Comparison of ENCODE assay signal across 9 cellular contexts in genomic region chr11:74593463-74593862, GRCh38. TPM values are rescaled to one million over a fixed set of nuclear protein-coding genes. Genes with fewer than 3 reads are reported as not detected.
DNase-seq lines count a peak whose midpoint lies in the region; ATAC-seq and TF ChIP-seq lines count a peak whose summit lies in the region.
"Had no signal": no experiment of that assay in that cellular context is flagged by ENCODE, and none has a peak within 500 bp of the region (broad histone marks: within the 10 kb centered on the region; RNA-seq: fewer than 3 reads in every experiment).

No MANE protein-coding gene starts in this region.

- H3K36me3 ChIP-seq in Karpas-422 (ENCODE audit: insufficient read depth, low read length): peaks cover 33% of the 10 kb centered on the region
- H3K36me3 ChIP-seq in naive thymus-derived CD4-positive, alpha-beta T cell (ENCODE audit: control insufficient read depth in 2 of 3, insufficient read depth in 3 of 3, low read length in 3 of 3): peaks cover 0 to 9% (median 0%) of the 10 kb centered on the region in 3 experiments

- H3K4me3 ChIP-seq in AG10803 (ENCODE audit: low read length) (peak overlapping the region; percentile 96), Karpas-422 (ENCODE audit: low read length) (peak overlapping the region; percentile 100)
- H3K4me3 ChIP-seq in naive thymus-derived CD4-positive, alpha-beta T cell (ENCODE audit: low read length): peak overlapping the region; percentile 98

- peaks cover 3% of the 10 kb centered on the region for H3K27me3 Mint-ChIP-seq in dendritic cell treated with granulocyte-macrophage colony-stimulating factor and Interleukin-4, amounts not matched to agents 40 ng/mL and 50 ng/mL, for 4 days
- H3K27me3 Mint-ChIP-seq in naive thymus-derived CD4-positive, alpha-beta T cell: no peaks in the 10 kb centered on the region

- TF ChIP-seq CTCF in AG10803 (conservative IDR thresholded peaks at IDR 0.05; ENCODE audit: low read length): no peak

- peaks cover 24% of the 10 kb centered on the region for H3K4me1 Mint-ChIP-seq in dendritic cell treated with granulocyte-macrophage colony-stimulating factor and Interleukin-4, amounts not matched to agents 40 ng/mL and 50 ng/mL, for 4 days (ENCODE audit: low read depth)
- peaks cover 7 to 33% (median 27%) of the 10 kb centered on the region in 7 donors for H3K4me1 Mint-ChIP-seq in naive thymus-derived CD4-positive, alpha-beta T cell

- no peak overlapping the region for H2AFZ ChIP-seq in Karpas-422 (ENCODE audit: low read length)

- DNase-seq in AG10803 (ENCODE audit: low read depth): no peak
- DNase-seq in Karpas-422: no peak
- no peak for DNase-seq in naive thymus-derived CD4-positive, alpha-beta T cell
- DNase-seq in NAMALWA (ENCODE audit: low spot score): no peak
- DNase-seq in stimulated activated CD4-positive, alpha-beta T cell treated with anti-CD3 and anti-CD28 coated beads, Interleukin-12 subunit alpha, Interleukin-12 subunit beta, amount 100 ng/mL, for 4 hours: no peak
- no peak for DNase-seq in NCI-H345 treated with DMSO at 0.1 percent for 48 hours (lab: John Stamatoyannopoulos, UW; ENCODE audit: unreplicated experiment)
- DNase-seq in SKM-1 treated with dmso at 0.1 percent for 144 hours (lab: John Stamatoyannopoulos, UW; ENCODE audit: unreplicated experiment): no peak
- DNase-seq: KG1 had no signal

- peak overlapping the region; percentile 91 for H3K4me3 Mint-ChIP-seq in dendritic cell treated with granulocyte-macrophage colony-stimulating factor and Interleukin-4, amounts not matched to agents 40 ng/mL and 50 ng/mL, for 4 days
- peak overlapping the region; percentile 90 to 100 (median 92) for H3K4me3 Mint-ChIP-seq in naive thymus-derived CD4-positive, alpha-beta T cell

- CTCF ChIA-PET in naive thymus-derived CD4-positive, alpha-beta T cell (lab: Charles Lee): no interaction called here

- POLR2A ChIA-PET in naive thymus-derived CD4-positive, alpha-beta T cell (lab: Charles Lee): interaction anchor here (0.5 to 2.8 kb wide), 2 partner anchors 15 to 100 kb away, joined by 4 to 32 read pairs; partner anchors contain the start of gene LIPT2

- H3K27ac ChIP-seq in Karpas-422 (ENCODE audit: low read length): peak overlapping the region; percentile 65; the same call in 1 of the 2 replicates
- peak overlapping the region; percentile 96 for H3K27ac ChIP-seq in naive thymus-derived CD4-positive, alpha-beta T cell (ENCODE audit: low read depth, low read length)

- H3K9ac ChIP-seq in Karpas-422 (ENCODE audit: low read length): peak overlapping the region; percentile 97

- H3K4me2 ChIP-seq in Karpas-422 (ENCODE audit: low read depth, low read length, poor library complexity, severe bottlenecking): peak overlapping the region; percentile 98

- peaks cover 15% of the 10 kb centered on the region for H3K4me1 ChIP-seq in Karpas-422 (ENCODE audit: low read length)
- peaks cover 9% of the 10 kb centered on the region in 2 donors for H3K4me1 ChIP-seq in naive thymus-derived CD4-positive, alpha-beta T cell (ENCODE audit: control insufficient read depth in 2 of 2, insufficient read depth in 2 of 2, low read length in 2 of 2)

- no peaks in the 10 kb centered on the region for H4K20me1 ChIP-seq in Karpas-422 (ENCODE audit: insufficient read depth, low read depth, low read length)

- H3K79me2 ChIP-seq in Karpas-422 (ENCODE audit: low read length): peaks cover 55% of the 10 kb centered on the region

- no peaks in the 10 kb centered on the region for H3K27me3 ChIP-seq in Karpas-422 (ENCODE audit: low read length)
- H3K27me3 ChIP-seq in naive thymus-derived CD4-positive, alpha-beta T cell (ENCODE audit: control insufficient read depth in 2 of 2, insufficient read depth in 2 of 2, low read length in 2 of 2): no peaks in the 10 kb centered on the region

- H3K9me3 Mint-ChIP-seq in dendritic cell treated with granulocyte-macrophage colony-stimulating factor and Interleukin-4, amounts not matched to agents 40 ng/mL and 50 ng/mL, for 4 days: peaks cover 8% of the 10 kb centered on the region
- H3K9me3 Mint-ChIP-seq in naive thymus-derived CD4-positive, alpha-beta T cell: peaks cover 0 to 1% (median 0%) of the 10 kb centered on the region in 11 donors

- no peaks in the 10 kb centered on the region; the same call in 1 of the 2 replicates for H3K9me2 ChIP-seq in Karpas-422 (replicated peaks; ENCODE audit: insufficient read depth, low read length)

- ATAC-seq in naive thymus-derived CD4-positive, alpha-beta T cell: no peak

- H3K9me3 ChIP-seq in Karpas-422 (ENCODE audit: low read length): no peaks in the 10 kb centered on the region
- H3K9me3 ChIP-seq in naive thymus-derived CD4-positive, alpha-beta T cell (ENCODE audit: control insufficient read depth in 2 of 3, low read length in 3 of 3): no peaks in the 10 kb centered on the region

- H3K36me3 Mint-ChIP-seq in dendritic cell treated with granulocyte-macrophage colony-stimulating factor and Interleukin-4, amounts not matched to agents 40 ng/mL and 50 ng/mL, for 4 days (ENCODE audit: low read depth): peaks cover 50% of the 10 kb centered on the region
- H3K36me3 Mint-ChIP-seq in naive thymus-derived CD4-positive, alpha-beta T cell: peaks cover 0 to 25% (median 9%) of the 10 kb centered on the region in 5 donors

- H3K27ac Mint-ChIP-seq in dendritic cell treated with granulocyte-macrophage colony-stimulating factor and Interleukin-4, amounts not matched to agents 40 ng/mL and 50 ng/mL, for 4 days: peak overlapping the region; percentile 89
- peak overlapping the region; percentile 90 to 99 (median 95) for H3K27ac Mint-ChIP-seq in naive thymus-derived CD4-positive, alpha-beta T cell

- intact Hi-C loops in dendritic cell treated with granulocyte-macrophage colony-stimulating factor and Interleukin-4, amounts not matched to agents 40 ng/mL and 50 ng/mL, for 4 days (cut with micrococcal nuclease): no loop called here
- intact Hi-C loops in naive thymus-derived CD4-positive, alpha-beta T cell (cut with micrococcal nuclease): loop anchor here (2.0 to 10.0 kb wide), 8 partner anchors 155 to 1851 kb away; partner anchors contain the start of genes C2CD3 (in 1 of the 2), EMSY (in 1 of the 2), FCHSD2 (in 1 of the 2) and MRPL48 (in 1 of the 2)

RNA-seq across cellular contexts. Expression of gene POLD3, which starts 1.1 kb away (rescaled TPM):
- total RNA-seq in Karpas-422 (2014; rRNA removed; shearing (Covaris generic); ENCODE audit: low replicate concordance): 14.9 and 20.8 TPM in 2 replicates
- total RNA-seq in naive thymus-derived CD4-positive, alpha-beta T cell: 10 to 100 TPM in 4 of 5 experiments, 1 to 10 TPM in 1; 8.0 to 40.8 (median 14.7) TPM
- 10 to 100 TPM; 10.3 to 16.4 TPM for polyA plus RNA-seq in naive thymus-derived CD4-positive, alpha-beta T cell
